In genomic region chr9:32703635-32704034, GRCh38 we compare ENCODE assay signal across 12 cellular contexts.
DNase-seq lines count a peak whose midpoint lies in the region; ATAC-seq and TF ChIP-seq lines count a peak whose summit lies in the region.
"Had no signal": no experiment of that assay in that cellular context is flagged by ENCODE, and none has a peak within 500 bp of the region (broad histone marks: within the 10 kb centered on the region; RNA-seq: fewer than 3 reads in every experiment).

No MANE protein-coding gene starts in this region.

- in situ Hi-C loops in brain microvascular endothelial cell (cut with HindIII; ENCODE audit: low pct_ligation_motif_present, low sequenced_read_pairs) = no loop called here

- H3K4me2 ChIP-seq in Loucy (ENCODE audit: low read depth, low read length, poor library complexity, severe bottlenecking) = no peak overlapping the region
- H3K4me2 ChIP-seq: KMS-11 had no signal

- TF ChIP-seq CTCF in Loucy (conservative IDR thresholded peaks at IDR 0.05; ENCODE audit: low read length) = peak; percentile 48
- peak; percentile 27 for TF ChIP-seq CTCF in brain microvascular endothelial cell (IDR thresholded peaks at IDR 0.05; ENCODE audit: low read depth, low read length, missing control alignments)
- peak; percentile 32 for TF ChIP-seq CTCF in retinal pigment epithelial cell (conservative IDR thresholded peaks at IDR 0.05; ENCODE audit: low read depth, low read length)

- no peak overlapping the region for H3K9ac ChIP-seq in Loucy (ENCODE audit: low read depth, low read length, poor library complexity, severe bottlenecking)
- H3K9ac ChIP-seq: KMS-11 had no signal

- no peaks in the 10 kb centered on the region for H3K4me1 ChIP-seq in Loucy (ENCODE audit: insufficient read depth, low read length, poor library complexity, severe bottlenecking)

- no peaks in the 10 kb centered on the region for H3K79me2 ChIP-seq in Loucy (ENCODE audit: insufficient read depth, low read length)

- H2AFZ ChIP-seq in Loucy (ENCODE audit: low read length) = no peak overlapping the region

- H4K20me1 ChIP-seq in Loucy (ENCODE audit: insufficient read depth, low read length, poor library complexity, severe bottlenecking) = no peaks in the 10 kb centered on the region

- no peaks in the 10 kb centered on the region for H3F3A ChIP-seq in Loucy (ENCODE audit: low read depth)

- no peaks in the 10 kb centered on the region for H3K9me2 ChIP-seq in Loucy (replicated peaks; ENCODE audit: low read depth, low read length)

- DNase-seq in NCI-H82 (lab: John Stamatoyannopoulos, UW) (peak; percentile 26), NCI-H82 treated with DMSO at 0.1 percent for 48 hours (lab: John Stamatoyannopoulos, UW; ENCODE audit: unreplicated experiment) (no peak), brain microvascular endothelial cell (no peak), retinal pigment epithelial cell (ENCODE audit: low read depth) (no peak), SKM-1 (lab: John Stamatoyannopoulos, UW; ENCODE audit: unreplicated experiment) (no peak)
- DNase-seq in effector CD8-positive, alpha-beta T cell (lab: John Stamatoyannopoulos, UW) = no peak
- DNase-seq: left cardiac atrium; naive thymus-derived CD4-positive, alpha-beta T cell; NCI-H510A treated with DMSO at 0.1 percent for 48 hours had no signal

- no peak for ATAC-seq in HG03342 (IDR thresholded peaks at IDR 0.05; ENCODE audit: unreplicated experiment)
- ATAC-seq: left cardiac atrium; naive thymus-derived CD4-positive, alpha-beta T cell had no signal

- H3K36me3 ChIP-seq in Loucy (ENCODE audit: insufficient read depth, low read length) = no peaks in the 10 kb centered on the region
- no peaks in the 10 kb centered on the region for H3K36me3 ChIP-seq in brain microvascular endothelial cell (replicated peaks)

- no peaks in the 10 kb centered on the region for H3K27me3 ChIP-seq in Loucy (ENCODE audit: insufficient read depth, low read length, poor library complexity, severe bottlenecking)
- H3K27me3 ChIP-seq in brain microvascular endothelial cell (replicated peaks) = no peaks in the 10 kb centered on the region

- no peaks in the 10 kb centered on the region for H3K9me3 ChIP-seq in Loucy (ENCODE audit: insufficient read depth, low read depth, low read length)

- no peak overlapping the region for H3K27ac ChIP-seq in brain microvascular endothelial cell
- H3K27ac ChIP-seq: KMS-11 had no signal

- H3K4me3 ChIP-seq in Loucy (ENCODE audit: low read length, poor library complexity, severe bottlenecking) = no peak overlapping the region
- no peak overlapping the region for H3K4me3 ChIP-seq in brain microvascular endothelial cell (ENCODE audit: low read depth, low read length)
- no peak overlapping the region for H3K4me3 ChIP-seq in retinal pigment epithelial cell (ENCODE audit: low read length)
